In genomic region chr4:98861100-98861499, GRCh38 we compare ENCODE assay signal across 29 cellular contexts.
DNase-seq lines count a peak whose midpoint lies in the region; ATAC-seq, FAIRE-seq and TF ChIP-seq lines count a peak whose summit lies in the region.
"Had no signal": no experiment of that assay in that cellular context is flagged by ENCODE, and none has a peak within 500 bp of the region (broad histone marks: within the 10 kb centered on the region; RNA-seq: fewer than 3 reads in every experiment).

No MANE protein-coding gene starts in this region.

- H3K4me1 Mint-ChIP-seq in Caco-2 (ENCODE audit: low read depth, unreplicated experiment) = peaks cover 7% of the 10 kb centered on the region

- CTCF ChIA-PET in Caco-2 (lab: Charles Lee) = no interaction called here
- CTCF ChIA-PET in GM12878 (lab: Yijun Ruan, JAX) = interaction anchor here (0.7 to 1.1 kb wide), 2 partner anchors 388 to 394 kb away, joined by 3 to 4 read pairs; no protein-coding TSS in a partner anchor

- H3K36me3 Mint-ChIP-seq in Caco-2 (ENCODE audit: insufficient read depth, unreplicated experiment) = no peaks in the 10 kb centered on the region
- H3K36me3 Mint-ChIP-seq: CD4-positive, alpha-beta memory T cell had no signal

- SMC1A ChIA-PET in GM12878 (lab: Charles Lee; ENCODE audit: uncharacterized antibody, unreplicated experiment) = interaction anchor here (0.7 kb wide), 1 partner anchor 9 kb away, joined by 3 read pairs; no protein-coding TSS in a partner anchor

- no peak for TF ChIP-seq POLR2A in GM12878 (IDR thresholded peaks at IDR 0.05; ENCODE audit: low read depth, low read length)

- H3K9me3 ChIP-seq in Caco-2 (no peaks in the 10 kb centered on the region), GM12878 (replicated peaks; ENCODE audit: control insufficient read depth, insufficient read depth, low read length) (no peaks in the 10 kb centered on the region), mucosa of descending colon (no peaks in the 10 kb centered on the region)

- no peak overlapping the region for H3K4me3 ChIP-seq in Caco-2 (ENCODE audit: low read depth, low read length)
- no peak overlapping the region for H3K4me3 ChIP-seq in GM12878
- no peak overlapping the region for H3K4me3 ChIP-seq in mucosa of descending colon
- H3K4me3 ChIP-seq: GM23248 had no signal

- no peaks in the 10 kb centered on the region for H3K27me3 Mint-ChIP-seq in Caco-2 (ENCODE audit: insufficient read depth, unreplicated experiment)

- in situ Hi-C loops in GM12878 (cut with MboI) = no loop called here

- no peak for TF ChIP-seq RAD21 in GM12878 (IDR thresholded peaks at IDR 0.05; ENCODE audit: insufficient read depth, low read depth, low read length)

- WGBS in GM12878 (ENCODE audit: insufficient coverage, insufficient replicate concordance, low lambda C conversion rate, missing lambda C conversion rate) = 0% methylated on average over 2 of the region's 2 CpGs

- intact Hi-C loops in Caco-2 (cut with micrococcal nuclease; ENCODE audit: unreplicated experiment) = no loop called here
- intact Hi-C loops in GM12878 (cut with micrococcal nuclease; ENCODE audit: unreplicated experiment) = no loop called here
- intact Hi-C loops in mucosa of descending colon (cut with DNase I, micrococcal nuclease) = no loop called here

- no peaks in the 10 kb centered on the region for H3K4me1 ChIP-seq in Caco-2
- no peaks in the 10 kb centered on the region for H3K4me1 ChIP-seq in GM12878 (ENCODE audit: control insufficient read depth, insufficient read depth, low read length)
- no peaks in the 10 kb centered on the region for H3K4me1 ChIP-seq in mucosa of descending colon (ENCODE audit: low read depth)

- peak overlapping the region; percentile 9 for H3K27ac Mint-ChIP-seq in Caco-2 (ENCODE audit: unreplicated experiment)
- H3K27ac Mint-ChIP-seq: CD4-positive, alpha-beta memory T cell had no signal

- H3K79me2 ChIP-seq in GM12878 (ENCODE audit: control insufficient read depth, insufficient read depth, low read length) = no peaks in the 10 kb centered on the region

- DNase-seq in Caco-2 = no peak
- peak; percentile 82 for DNase-seq in OCI-M1 (lab: John Stamatoyannopoulos, UW)
- DNase-seq in GM12878 (ENCODE audit: low read depth, low spot score) = no peak
- no peak for DNase-seq in mucosa of descending colon
- DNase-seq in activated naive CD4-positive, alpha-beta T cell (lab: John Stamatoyannopoulos, UW) = no peak
- no peak for DNase-seq in activated CD8-positive, alpha-beta memory T cell treated with anti-CD3 and anti-CD28 coated beads, Interleukin-2, amount 50 U/mL, for 4 hours
- DNase-seq: C1 segment of cervical spinal cord; CD4-positive, alpha-beta memory T cell; COR-L47; DMS 273 treated with DMSO at 0.1 percent for 48 hours; DMS79; EL; GF-D8; GM23248; H7; KBM-7; MM.1S; NCI-H1417; NCI-H1694 treated with DMSO at 0.1 percent for 48 hours; NCI-H2081; NCI-H2171; NCI-H226; NCI-H510A; NCI-H69; SHP77 treated with DMSO at 0.1 percent for 48 hours had no signal

- FAIRE-seq in GM12878 (lab: Jason Lieb, UNC) = peak; percentile 27
- FAIRE-seq: HepG2 had no signal

- ATAC-seq in GM12878 = no peak
- ATAC-seq in mucosa of descending colon = peak; percentile 36
- ATAC-seq in GM21576 (IDR thresholded peaks at IDR 0.05; ENCODE audit: unreplicated experiment) = no peak
- ATAC-seq: HepG2, Panc1 had no signal

- no peak overlapping the region for H3K4me3 Mint-ChIP-seq in Caco-2 (ENCODE audit: unreplicated experiment)
- H3K4me3 Mint-ChIP-seq: CD4-positive, alpha-beta memory T cell had no signal

- BruUV-seq in Caco-2 (replicated peaks; lab: Mats Ljungman, UMichigan) (no TSS peak), GM12878 (replicated peaks; lab: Mats Ljungman, UMichigan) (no TSS peak)

- H2AFZ ChIP-seq in GM12878 (ENCODE audit: control insufficient read depth, low read depth, low read length) = no peak overlapping the region
- H2AFZ ChIP-seq: GM23248 had no signal

- POLR2A ChIA-PET in Caco-2 (lab: Charles Lee) (no interaction called here), GM12878 (lab: Charles Lee) (no interaction called here)

- H3K27me3 ChIP-seq in Caco-2 (replicated peaks; ENCODE audit: control insufficient read depth, insufficient read depth, low read length) = no peaks in the 10 kb centered on the region
- no peaks in the 10 kb centered on the region for H3K27me3 ChIP-seq in GM12878 (replicated peaks in 1 of 2; ENCODE audit: control insufficient read depth in 2 of 2, insufficient read depth in 2 of 2, low read length in 1 of 2)

- H3K36me3 ChIP-seq in Caco-2 (ENCODE audit: control insufficient read depth, insufficient read depth, low read length) (no peaks in the 10 kb centered on the region), GM12878 (ENCODE audit: control insufficient read depth in 2 of 2, insufficient read depth in 2 of 2, low read length in 1 of 2) (no peaks in the 10 kb centered on the region), mucosa of descending colon (ENCODE audit: low read depth) (no peaks in the 10 kb centered on the region)

- no peak for TF ChIP-seq EP300 in GM12878 (IDR thresholded peaks at IDR 0.05; ENCODE audit: borderline replicate concordance in 1 of 2, control insufficient read depth in 1 of 2, low read depth in 2 of 2, low read length in 2 of 2)

- no peak overlapping the region for H3K27ac ChIP-seq in GM12878 (ENCODE audit: control insufficient read depth, insufficient read depth)
- H3K27ac ChIP-seq: GM23248, RWPE1 had no signal

- RAD21 ChIA-PET in GM12878 (lab: Charles Lee; ENCODE audit: unreplicated experiment) = interaction anchor here (1.1 kb wide), 1 partner anchor 393 kb away, joined by 3 read pairs; no protein-coding TSS in a partner anchor

- no peak for TF ChIP-seq CTCF in Caco-2 (IDR thresholded peaks at IDR 0.05; ENCODE audit: insufficient read depth in 1 of 2, low read depth in 1 of 2, low read length in 1 of 2, severe bottlenecking in 1 of 2, unreplicated experiment in 1 of 2)
- TF ChIP-seq CTCF in GM12878 (IDR thresholded peaks at IDR 0.05 in 2 of 3, conservative IDR thresholded peaks at IDR 0.05 in 1 of 3; ENCODE audit: control insufficient read depth in 2 of 3, extremely low read depth in 1 of 3, insufficient read depth in 1 of 3, low read depth in 3 of 3, low read length in 3 of 3) = no peak
- no peak for TF ChIP-seq CTCF in mucosa of descending colon (IDR thresholded peaks at IDR 0.05)

- no peaks in the 10 kb centered on the region for H3K9me3 Mint-ChIP-seq in Caco-2 (ENCODE audit: unreplicated experiment)
- H3K9me3 Mint-ChIP-seq: CD4-positive, alpha-beta memory T cell had no signal

- no peak overlapping the region for H3K9ac ChIP-seq in GM12878 (ENCODE audit: control insufficient read depth, insufficient read depth, low read length)
- H3K9ac ChIP-seq: GM23248 had no signal

- H4K20me1 ChIP-seq in GM12878 (ENCODE audit: control insufficient read depth, insufficient read depth) = no peaks in the 10 kb centered on the region

- H3K4me2 ChIP-seq in GM12878 (ENCODE audit: control insufficient read depth, insufficient read depth) = no peak overlapping the region

TF ChIP-seq in GM12878, 131 proteins besides CTCF, POLR2A, EP300 and RAD21 (continues in another document):
- TF ChIP-seq, protein P1, sequence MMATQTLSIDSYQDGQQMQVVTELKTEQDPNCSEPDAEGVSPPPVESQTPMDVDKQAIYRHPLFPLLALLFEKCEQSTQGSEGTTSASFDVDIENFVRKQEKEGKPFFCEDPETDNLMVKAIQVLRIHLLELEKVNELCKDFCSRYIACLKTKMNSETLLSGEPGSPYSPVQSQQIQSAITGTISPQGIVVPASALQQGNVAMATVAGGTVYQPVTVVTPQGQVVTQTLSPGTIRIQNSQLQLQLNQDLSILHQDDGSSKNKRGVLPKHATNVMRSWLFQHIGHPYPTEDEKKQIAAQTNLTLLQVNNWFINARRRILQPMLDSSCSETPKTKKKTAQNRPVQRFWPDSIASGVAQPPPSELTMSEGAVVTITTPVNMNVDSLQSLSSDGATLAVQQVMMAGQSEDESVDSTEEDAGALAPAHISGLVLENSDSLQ (IDR thresholded peaks at IDR 0.05) = no peak
- TF ChIP-seq E2F4 (IDR thresholded peaks at IDR 0.05; ENCODE audit: low read depth, low read length) (no peak), POLR2AphosphoS2 (IDR thresholded peaks at IDR 0.05; ENCODE audit: low read depth, low read length) (no peak), SMARCA5 (IDR thresholded peaks at IDR 0.05) (no peak)
- TF ChIP-seq, protein P2, sequence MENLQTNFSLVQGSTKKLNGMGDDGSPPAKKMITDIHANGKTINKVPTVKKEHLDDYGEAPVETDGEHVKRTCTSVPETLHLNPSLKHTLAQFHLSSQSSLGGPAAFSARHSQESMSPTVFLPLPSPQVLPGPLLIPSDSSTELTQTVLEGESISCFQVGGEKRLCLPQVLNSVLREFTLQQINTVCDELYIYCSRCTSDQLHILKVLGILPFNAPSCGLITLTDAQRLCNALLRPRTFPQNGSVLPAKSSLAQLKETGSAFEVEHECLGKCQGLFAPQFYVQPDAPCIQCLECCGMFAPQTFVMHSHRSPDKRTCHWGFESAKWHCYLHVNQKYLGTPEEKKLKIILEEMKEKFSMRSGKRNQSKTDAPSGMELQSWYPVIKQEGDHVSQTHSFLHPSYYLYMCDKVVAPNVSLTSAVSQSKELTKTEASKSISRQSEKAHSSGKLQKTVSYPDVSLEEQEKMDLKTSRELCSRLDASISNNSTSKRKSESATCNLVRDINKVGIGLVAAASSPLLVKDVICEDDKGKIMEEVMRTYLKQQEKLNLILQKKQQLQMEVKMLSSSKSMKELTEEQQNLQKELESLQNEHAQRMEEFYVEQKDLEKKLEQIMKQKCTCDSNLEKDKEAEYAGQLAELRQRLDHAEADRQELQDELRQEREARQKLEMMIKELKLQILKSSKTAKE (IDR thresholded peaks at IDR 0.05; ENCODE audit: low read depth, poor library complexity, severe bottlenecking) = no peak
